Comparison of ENCODE assay signal across 14 cellular contexts in genomic region chr16:66271074-66272060, GRCh38.
A peak's percentile ranks its signal among the peaks of the same experiment; 100 is the strongest.
DNase-seq lines count a peak whose midpoint lies in the region; ATAC-seq and TF ChIP-seq lines count a peak whose summit lies in the region.
"Had no signal": no experiment of that assay in that cellular context is flagged by ENCODE, and none has a peak within 500 bp of the region (broad histone marks: within the 10 kb centered on the region; RNA-seq: fewer than 3 reads in every experiment).

No MANE protein-coding gene starts in this region.

- H3K27me3 ChIP-seq in Loucy (ENCODE audit: insufficient read depth, low read length, poor library complexity, severe bottlenecking) = no peaks in the 10 kb centered on the region
- H3K27me3 ChIP-seq: adrenal gland, colonic mucosa had no signal

- no peak overlapping the region for H3K9ac ChIP-seq in Loucy (ENCODE audit: low read depth, low read length, poor library complexity, severe bottlenecking)

- peaks cover 57% of the 10 kb centered on the region for H3K4me1 Mint-ChIP-seq in nephron

- H3K4me2 ChIP-seq in Loucy (ENCODE audit: low read depth, low read length, poor library complexity, severe bottlenecking) = no peak overlapping the region

- peaks cover 7% of the 10 kb centered on the region for H3K4me1 ChIP-seq in Loucy (ENCODE audit: insufficient read depth, low read length, poor library complexity, severe bottlenecking)

- ATAC-seq in HG02759 (IDR thresholded peaks at IDR 0.05; ENCODE audit: unreplicated experiment) = no peak

- H3K4me3 ChIP-seq in Loucy (ENCODE audit: low read length, poor library complexity, severe bottlenecking) (no peak overlapping the region), coronary artery (no peak overlapping the region)

- H3K27ac ChIP-seq in coronary artery = peak overlapping the region in 1 of 2 donors; percentile 71
- H3K27ac ChIP-seq: colonic mucosa had no signal

- peaks cover 7% of the 10 kb centered on the region for H3K36me3 Mint-ChIP-seq in nephron (ENCODE audit: low read depth)
- H3K36me3 Mint-ChIP-seq: memory B cell, T-cell had no signal

- TF ChIP-seq CTCF in Loucy (conservative IDR thresholded peaks at IDR 0.05; ENCODE audit: low read length) (no peak), coronary artery (IDR thresholded peaks at IDR 0.05) (no peak), nephron (IDR thresholded peaks at IDR 0.05; ENCODE audit: unreplicated experiment in 3 of 3) (no peak)

- DNase-seq in AG20443 (ENCODE audit: low spot score) (peak; percentile 68), coronary artery (ENCODE audit: low spot score) (peak; percentile 55), NCI-H774 (lab: John Stamatoyannopoulos, UW) (no peak), COLO668 (lab: John Stamatoyannopoulos, UW; ENCODE audit: unreplicated experiment) (no peak), RKO (ENCODE audit: low spot score) (no peak)

- H3K27ac Mint-ChIP-seq in nephron = peak overlapping the region; percentile 65 to 97 (median 91)
- H3K27ac Mint-ChIP-seq: B cell, memory B cell, T-cell had no signal

- H4K20me1 ChIP-seq in Loucy (ENCODE audit: insufficient read depth, low read length, poor library complexity, severe bottlenecking) = no peaks in the 10 kb centered on the region

- no peaks in the 10 kb centered on the region for H3K9me3 ChIP-seq in Loucy (ENCODE audit: insufficient read depth, low read depth, low read length)
- H3K9me3 ChIP-seq: colonic mucosa had no signal

- peaks cover 10% of the 10 kb centered on the region for H3K9me3 Mint-ChIP-seq in nephron
- H3K9me3 Mint-ChIP-seq: activated T-cell treated with anti-CD3 and anti-CD28 coated beads, Interleukin-2, amount 50 U/mL, for 4 hours had no signal

- H3F3A ChIP-seq in Loucy (ENCODE audit: low read depth) = no peaks in the 10 kb centered on the region

- H3K4me3 Mint-ChIP-seq in nephron = peak overlapping the region in 2 of 3 experiments; percentile 16 to 22
- H3K4me3 Mint-ChIP-seq: B cell, memory B cell had no signal

- H2AFZ ChIP-seq in Loucy (ENCODE audit: low read length) = peak overlapping the region; percentile 62; the same call in 1 of the 2 replicates

- peaks cover 6% of the 10 kb centered on the region for H3K27me3 Mint-ChIP-seq in nephron (ENCODE audit: low read depth)

- H3K9me2 ChIP-seq in Loucy (replicated peaks; ENCODE audit: low read depth, low read length) = no peaks in the 10 kb centered on the region

- H3K79me2 ChIP-seq in Loucy (ENCODE audit: insufficient read depth, low read length) = no peaks in the 10 kb centered on the region

- H3K36me3 ChIP-seq in Loucy (ENCODE audit: insufficient read depth, low read length) = no peaks in the 10 kb centered on the region
- H3K36me3 ChIP-seq: adrenal gland, colonic mucosa had no signal

Comparison
In these comparisons a context has a peak if more than half of its experiments do, and no peak if none do; other contexts are left out.
1. DNase-seq: peak in AG20443 (single experiment) and coronary artery (single experiment); none in NCI-H774 (single experiment), COLO668 (single experiment) and RKO (single experiment).